In the genomic region with DNA sequence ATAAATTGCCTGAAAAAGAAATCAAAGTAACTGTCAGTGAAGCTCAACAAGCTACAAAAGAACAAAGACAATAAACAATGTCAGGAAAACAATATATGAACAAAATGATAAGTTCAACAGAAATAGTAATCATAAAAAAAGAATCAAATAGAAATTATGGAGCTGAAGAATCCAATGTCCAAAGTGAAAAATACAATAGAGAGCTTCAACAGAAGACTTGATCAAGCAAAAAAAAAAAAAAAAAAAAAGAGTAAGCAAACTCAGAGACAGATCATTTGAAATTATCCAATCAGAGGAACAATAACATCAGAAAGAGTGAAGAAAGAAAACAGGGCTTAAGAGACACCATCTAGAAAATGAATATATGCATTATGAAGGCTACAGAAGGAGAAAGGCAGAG, we compare ENCODE assay signal across 11 cellular contexts.
"Had no signal": no experiment of that assay in that cellular context is flagged by ENCODE, and none has a peak within 500 bp of the region (broad histone marks: within the 10 kb centered on the region; RNA-seq: fewer than 3 reads in every experiment).

No MANE protein-coding gene starts in this region.

- H2AFZ ChIP-seq: GM23248, GM23338 had no signal

- FAIRE-seq: H1, H54 had no signal

- H3K36me3 ChIP-seq: HAP-1 had no signal

- DNase-seq: GM23248, GOT3, H7, H9, HCEC 1CT, HFFc6 had no signal

- H3K9me3 ChIP-seq: HAP-1 had no signal

- ATAC-seq: GM23338, HCT116 had no signal

- H3K27ac ChIP-seq: GM23248 had no signal

- H3K4me3 ChIP-seq: GM23248, GM23338, HAP-1 had no signal

- H3K9ac ChIP-seq: GM23248 had no signal

- H3K4me1 ChIP-seq: HAP-1 had no signal

- H3K4me2 ChIP-seq: GM23338 had no signal
